Comparison of ENCODE assay signal across 22 cellular contexts in genomic region chr1:113886417-113887391, GRCh38. TPM values are rescaled to one million over a fixed set of nuclear protein-coding genes. Genes with fewer than 3 reads are reported as not detected.
DNase-seq lines count a peak whose midpoint lies in the region; ATAC-seq, FAIRE-seq and TF ChIP-seq lines count a peak whose summit lies in the region.
"Had no signal": no experiment of that assay in that cellular context is flagged by ENCODE, and none has a peak within 500 bp of the region (broad histone marks: within the 10 kb centered on the region; RNA-seq: fewer than 3 reads in every experiment).

No MANE protein-coding gene starts in this region.

- in situ Hi-C loops in GM23248 (cut with MboI): no loop called here

- FAIRE-seq in RCC 7860 (lab: Jason Lieb, UNC): no peak

- intact Hi-C loops in body of pancreas (cut with DNase I) (no loop called here), upper lobe of right lung (cut with DNase I) (no loop called here)

- peaks cover 35% of the 10 kb centered on the region for H3K4me1 ChIP-seq in body of pancreas
- no peaks in the 10 kb centered on the region for H3K4me1 ChIP-seq in upper lobe of right lung
- H3K4me1 ChIP-seq in GM23248 (ENCODE audit: insufficient read depth): no peaks in the 10 kb centered on the region
- H3K4me1 ChIP-seq: parathyroid adenoma, sigmoid colon, testis had no signal

- H3K27me3 ChIP-seq in body of pancreas (no peaks in the 10 kb centered on the region), upper lobe of right lung (no peaks in the 10 kb centered on the region), GM23248 (replicated peaks; ENCODE audit: insufficient read depth) (no peaks in the 10 kb centered on the region)
- H3K27me3 ChIP-seq: sigmoid colon, testis had no signal

- H3K36me3 ChIP-seq in body of pancreas (replicated peaks in 1 of 2; ENCODE audit: insufficient read depth in 1 of 2, low read depth in 2 of 2): no peaks in the 10 kb centered on the region
- no peaks in the 10 kb centered on the region for H3K36me3 ChIP-seq in upper lobe of right lung
- no peaks in the 10 kb centered on the region for H3K36me3 ChIP-seq in GM23248 (ENCODE audit: low read depth)
- H3K36me3 ChIP-seq: sigmoid colon had no signal

- peak overlapping the region; percentile 82 to 92 (median 87) for H3K27ac ChIP-seq in body of pancreas
- H3K27ac ChIP-seq in upper lobe of right lung: no peak overlapping the region
- no peak overlapping the region for H3K27ac ChIP-seq in GM23248
- H3K27ac ChIP-seq: C4-2B, parathyroid adenoma, sigmoid colon, testis had no signal

- H3K4me3 ChIP-seq in body of pancreas: peak overlapping the region in 1 of 2 donors; percentile 10
- no peak overlapping the region for H3K4me3 ChIP-seq in upper lobe of right lung
- H3K4me3 ChIP-seq in GM23248: no peak overlapping the region
- H3K4me3 ChIP-seq: lung, sigmoid colon, testis had no signal

- no peak for TF ChIP-seq CTCF in body of pancreas (IDR thresholded peaks at IDR 0.05)
- no peak for TF ChIP-seq CTCF in upper lobe of right lung (IDR thresholded peaks at IDR 0.05)

- H3K27ac Mint-ChIP-seq in activated naive CD8-positive, alpha-beta T cell: peak overlapping the region; percentile 41
- no peak overlapping the region for H3K27ac Mint-ChIP-seq in activated naive CD8-positive, alpha-beta T cell treated with anti-CD3 and anti-CD28 coated beads, Interleukin-2, amount 50 U/mL, for 24 hours
- H3K27ac Mint-ChIP-seq: stimulated activated memory B cell treated with anti-CD40 and anti-IgM and Interleukin-4, amounts not matched to agents 10 μg/mL and 1 μg/mL and 100 μg/mL, for 72 hours had no signal

- H2AFZ ChIP-seq in GM23248: no peak overlapping the region
- H2AFZ ChIP-seq: parathyroid adenoma had no signal

- ATAC-seq in activated naive CD8-positive, alpha-beta T cell treated with anti-CD3 and anti-CD28 coated beads, Interleukin-2, amount 50 U/mL, for 24 hours: no peak
- ATAC-seq in body of pancreas: peak; percentile 73
- peak; percentile 74 for ATAC-seq in upper lobe of right lung
- ATAC-seq in HG02884 (IDR thresholded peaks at IDR 0.05; ENCODE audit: unreplicated experiment): no peak
- ATAC-seq: stimulated activated memory B cell treated with anti-CD40 and anti-IgM and Interleukin-4, amounts not matched to agents 10 μg/mL and 1 μg/mL and 100 μg/mL, for 72 hours had no signal

- H3K9me3 ChIP-seq in body of pancreas (no peaks in the 10 kb centered on the region), upper lobe of right lung (no peaks in the 10 kb centered on the region), GM23248 (ENCODE audit: low read depth) (no peaks in the 10 kb centered on the region)
- H3K9me3 ChIP-seq: sigmoid colon, testis had no signal

- peaks cover 6% of the 10 kb centered on the region for H3K36me3 Mint-ChIP-seq in activated naive CD8-positive, alpha-beta T cell
- peaks cover 5% of the 10 kb centered on the region for H3K36me3 Mint-ChIP-seq in activated naive CD8-positive, alpha-beta T cell treated with anti-CD3 and anti-CD28 coated beads, Interleukin-2, amount 50 U/mL, for 24 hours (ENCODE audit: low read depth)

- no peaks in the 10 kb centered on the region for H3K9me2 ChIP-seq in GM23248 (ENCODE audit: insufficient read depth)

- 31 to 46% methylated on average over 17 of the region's 17 CpGs for WGBS in body of pancreas, 2 donors
- WGBS in GM23248 (ENCODE audit: low coverage in 1 of 2, low lambda C conversion rate in 2 of 2, missing lambda C conversion rate in 2 of 2), 2 experiments: 92 to 95% methylated on average over 17 of the region's 17 CpGs

- H3K27me3 Mint-ChIP-seq in activated naive CD8-positive, alpha-beta T cell: no peaks in the 10 kb centered on the region
- no peaks in the 10 kb centered on the region for H3K27me3 Mint-ChIP-seq in activated naive CD8-positive, alpha-beta T cell treated with anti-CD3 and anti-CD28 coated beads, Interleukin-2, amount 50 U/mL, for 24 hours
- H3K27me3 Mint-ChIP-seq: stimulated activated memory B cell treated with anti-CD40 and anti-IgM and Interleukin-4, amounts not matched to agents 10 μg/mL and 1 μg/mL and 100 μg/mL, for 72 hours had no signal

- H3K4me1 Mint-ChIP-seq in activated naive CD8-positive, alpha-beta T cell (ENCODE audit: low read depth): peaks cover 23% of the 10 kb centered on the region
- H3K4me1 Mint-ChIP-seq in activated naive CD8-positive, alpha-beta T cell treated with anti-CD3 and anti-CD28 coated beads, Interleukin-2, amount 50 U/mL, for 24 hours: peaks cover 15% of the 10 kb centered on the region
- H3K4me1 Mint-ChIP-seq: stimulated activated memory B cell treated with anti-CD40 and anti-IgM and Interleukin-4, amounts not matched to agents 10 μg/mL and 1 μg/mL and 100 μg/mL, for 72 hours had no signal

- H3K79me2 ChIP-seq in GM23248 (ENCODE audit: insufficient read depth): no peaks in the 10 kb centered on the region
- H3K79me2 ChIP-seq: parathyroid adenoma had no signal

- H4K20me1 ChIP-seq in GM23248 (ENCODE audit: insufficient read depth): no peaks in the 10 kb centered on the region

- no peak overlapping the region for H3K9ac ChIP-seq in GM23248
- H3K9ac ChIP-seq: parathyroid adenoma had no signal

- peak in 1 of 3 donors; percentile 27 for TF ChIP-seq POLR2A in body of pancreas (IDR thresholded peaks at IDR 0.05)

- no peak for DNase-seq in activated naive CD8-positive, alpha-beta T cell treated with anti-CD3 and anti-CD28 coated beads, Interleukin-2, amount 50 U/mL, for 24 hours
- DNase-seq in body of pancreas (peak; percentile 49 to 62 (median 52)), mucosa of gallbladder (ENCODE audit: low spot score) (peak; percentile 22), upper lobe of right lung (no peak), RCC 7860 (ENCODE audit: low spot score) (no peak), GM23248 (no peak)
- DNase-seq: activated CD4-positive, alpha-beta T cell treated with anti-CD3 and anti-CD28 coated beads, Interleukin-2, amount 50 U/mL, for 4 hours; activated naive CD4-positive, alpha-beta T cell treated with anti-CD3 and anti-CD28 coated beads, Interleukin-2, amount 50 U/mL, for 16 hours; GOT3; KBM-7; NCI-H146; NCI-H69; Right ventricle myocardium superior; sigmoid colon; SW 1271; testis had no signal

- H3F3A ChIP-seq in GM23248 (ENCODE audit: insufficient read depth): no peaks in the 10 kb centered on the region

- H3K4me2 ChIP-seq in GM23248 (ENCODE audit: unreplicated experiment): no peak overlapping the region

- H3K4me3 Mint-ChIP-seq in activated naive CD8-positive, alpha-beta T cell: no peak overlapping the region
- no peak overlapping the region for H3K4me3 Mint-ChIP-seq in activated naive CD8-positive, alpha-beta T cell treated with anti-CD3 and anti-CD28 coated beads, Interleukin-2, amount 50 U/mL, for 24 hours
- H3K4me3 Mint-ChIP-seq: stimulated activated memory B cell treated with anti-CD40 and anti-IgM and Interleukin-4, amounts not matched to agents 10 μg/mL and 1 μg/mL and 100 μg/mL, for 72 hours had no signal

- H3K9me3 Mint-ChIP-seq in activated naive CD8-positive, alpha-beta T cell (ENCODE audit: low read depth): no peaks in the 10 kb centered on the region
- no peaks in the 10 kb centered on the region for H3K9me3 Mint-ChIP-seq in activated naive CD8-positive, alpha-beta T cell treated with anti-CD3 and anti-CD28 coated beads, Interleukin-2, amount 50 U/mL, for 24 hours
- H3K9me3 Mint-ChIP-seq: stimulated activated memory B cell treated with anti-CD40 and anti-IgM and Interleukin-4, amounts not matched to agents 10 μg/mL and 1 μg/mL and 100 μg/mL, for 72 hours had no signal

RNA-seq across cellular contexts. Expression of gene BCL2L15, which starts 0.7 kb away (rescaled TPM):
- total RNA-seq in body of pancreas (10 to 100 TPM; 13.5 to 28.0 TPM), mucosa of gallbladder (20.9 TPM), upper lobe of right lung (1.8 TPM)
- total RNA-seq in GM23248 (2014; rRNA removed; shearing (Covaris generic)): 0.13 and 0.32 TPM in 2 replicates
- not detected in 2 replicates for polyA plus RNA-seq in GM23248 (2016; fragmentation: Nextera tagmentation; extraction: Ambion mirVana)
- total RNA-seq: Right ventricle myocardium superior had no signal

RNA-seq across cellular contexts. Expression of gene PTPN22, which starts 15.2 kb away (rescaled TPM):
- 1 to 10 TPM; 2.9 to 4.6 TPM for total RNA-seq in body of pancreas
- 3.1 TPM for total RNA-seq in mucosa of gallbladder
- 12.2 TPM for total RNA-seq in upper lobe of right lung
- total RNA-seq in GM23248 (2014; rRNA removed; shearing (Covaris generic)): 0.51 and 0.86 TPM in 2 replicates
- polyA plus RNA-seq in GM23248 (2016; fragmentation: Nextera tagmentation; extraction: Ambion mirVana): 1.4 and 1.6 TPM in 2 replicates

RNA-seq across cellular contexts. Expression of gene AP4B1, which starts 17.9 kb away (rescaled TPM):
- 10 to 100 TPM; 21.3 to 33.0 TPM for total RNA-seq in body of pancreas
- total RNA-seq in mucosa of gallbladder: 21.5 TPM
- total RNA-seq in upper lobe of right lung: 16.1 TPM
- 12.9 and 16.1 TPM in 2 replicates for total RNA-seq in GM23248 (2014; rRNA removed; shearing (Covaris generic))
- 9.9 and 11.8 TPM in 2 replicates for polyA plus RNA-seq in GM23248 (2016; fragmentation: Nextera tagmentation; extraction: Ambion mirVana)

RNA-seq across cellular contexts. Expression of gene DCLRE1B, which starts 18.4 kb away (rescaled TPM):
- total RNA-seq in body of pancreas (1 to 10 TPM; 1.3 to 2.1 TPM), mucosa of gallbladder (6.0 TPM), upper lobe of right lung (6.6 TPM)
- 4.3 and 6.9 TPM in 2 replicates for total RNA-seq in GM23248 (2014; rRNA removed; shearing (Covaris generic))
- 6.5 and 7.2 TPM in 2 replicates for polyA plus RNA-seq in GM23248 (2016; fragmentation: Nextera tagmentation; extraction: Ambion mirVana)

RNA-seq across cellular contexts. Expression of gene HIPK1, which starts 42.4 kb away (rescaled TPM):
- total RNA-seq in body of pancreas: 10 to 100 TPM; 22.7 to 30.1 TPM
- total RNA-seq in mucosa of gallbladder: 72.3 TPM
- 77.8 TPM for total RNA-seq in upper lobe of right lung
- total RNA-seq in GM23248 (2014; rRNA removed; shearing (Covaris generic)): 23.6 and 26.2 TPM in 2 replicates
- polyA plus RNA-seq in GM23248 (2016; fragmentation: Nextera tagmentation; extraction: Ambion mirVana): 6.1 and 7.6 TPM in 2 replicates

Comparison
In these comparisons a context has a peak if more than half of its experiments do, and no peak if none do; other contexts are left out.
1. ATAC-seq: peak in body of pancreas (single experiment) and upper lobe of right lung (single experiment); none in activated naive CD8-positive, alpha-beta T cell treated with anti-CD3 and anti-CD28 coated beads, Interleukin-2, amount 50 U/mL, for 24 hours (single experiment) and HG02884 (single experiment).
2. DNase-seq: peak in body of pancreas (4 of 4) and mucosa of gallbladder (single experiment); none in activated naive CD8-positive, alpha-beta T cell treated with anti-CD3 and anti-CD28 coated beads, Interleukin-2, amount 50 U/mL, for 24 hours (single experiment), upper lobe of right lung (single experiment), RCC 7860 (single experiment) and GM23248 (single experiment).
3. H3K27ac ChIP-seq: peak in body of pancreas (4 of 4); none in upper lobe of right lung (single experiment) and GM23248 (single experiment).